11 cellular contexts compared by ENCODE assay signal in genomic region chr2:38502107-38502506, GRCh38.
"Had no signal": no experiment of that assay in that cellular context is flagged by ENCODE, and none has a peak within 500 bp of the region (broad histone marks: within the 10 kb centered on the region; RNA-seq: fewer than 3 reads in every experiment).

No MANE protein-coding gene starts in this region.

- H3K9ac ChIP-seq: GM23248 had no signal

- H3K4me3 Mint-ChIP-seq: GM23338, H9, HFFc6 had no signal

- H3K4me2 ChIP-seq: GM23338 had no signal

- DNase-seq: GM23248, GOT3, H7, H9, HCEC 1CT, HFFc6 had no signal

- H2AFZ ChIP-seq: GM23248, GM23338 had no signal

- FAIRE-seq: H1, H54 had no signal

- H3K27ac ChIP-seq: GM23248 had no signal

- H3K36me3 ChIP-seq: HAP-1 had no signal

- H3K4me3 ChIP-seq: GM23248, GM23338, HAP-1 had no signal

- ATAC-seq: GM23338, HCT116 had no signal

- H3K27ac Mint-ChIP-seq: GM23338, H9, HFFc6 had no signal

- H3K9me3 ChIP-seq: HAP-1 had no signal
